ENCODE assay signal across 21 cellular contexts in the genomic region with DNA sequence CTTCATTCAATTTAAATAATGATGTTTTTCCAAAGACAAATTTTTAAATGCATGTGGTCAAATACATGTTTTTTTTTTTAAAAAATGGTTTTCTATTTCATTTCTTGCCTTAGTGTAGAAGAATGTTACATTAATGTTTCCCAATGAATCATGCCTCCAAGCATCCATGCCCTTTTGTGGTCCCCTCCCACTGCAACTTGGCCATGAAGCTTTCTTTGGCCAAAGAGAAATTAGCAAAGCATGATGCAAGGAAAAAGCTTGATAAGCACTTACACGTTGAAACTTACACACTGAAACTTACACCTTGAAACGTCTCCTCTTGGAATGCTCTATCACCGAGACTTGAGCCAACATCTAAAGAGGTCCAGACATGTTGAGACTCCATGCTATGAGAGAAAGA.
DNase-seq lines count a peak whose midpoint lies in the region; FAIRE-seq and TF ChIP-seq lines count a peak whose summit lies in the region.
"Had no signal": no experiment of that assay in that cellular context is flagged by ENCODE, and none has a peak within 500 bp of the region (broad histone marks: within the 10 kb centered on the region; RNA-seq: fewer than 3 reads in every experiment).

No MANE protein-coding gene starts in this region.

- H3K27ac ChIP-seq in small intestine (ENCODE audit: low read depth in 1 of 2, low read length in 1 of 2) = no peak overlapping the region
- H3K27ac ChIP-seq: esophagus muscularis mucosa had no signal

- in situ Hi-C loops in astrocyte of the spinal cord (cut with HindIII; ENCODE audit: low sequenced_read_pairs) = no loop called here

- no peak for TF ChIP-seq CTCF in astrocyte of the spinal cord (IDR thresholded peaks at IDR 0.05; ENCODE audit: low read depth, low read length)
- no peak for TF ChIP-seq CTCF in fibroblast of the aortic adventitia (IDR thresholded peaks at IDR 0.05; ENCODE audit: insufficient read depth, low read length)

- H3K4me3 ChIP-seq in astrocyte of the spinal cord (ENCODE audit: low read depth, low read length) (no peak overlapping the region), fibroblast of the aortic adventitia (ENCODE audit: low read depth, low read length) (no peak overlapping the region), small intestine (ENCODE audit: low read depth in 1 of 2, low read length in 2 of 2) (no peak overlapping the region)
- H3K4me3 ChIP-seq: esophagus muscularis mucosa had no signal

- DNase-seq in HCEC 1CT = peak; percentile 45
- peak; percentile 41 for DNase-seq in astrocyte of the spinal cord (ENCODE audit: low read depth, low spot score)
- peak; percentile 76 for DNase-seq in fibroblast of the aortic adventitia (ENCODE audit: low read depth)
- DNase-seq in urothelium cell line (ENCODE audit: low spot score) = no peak
- no peak for DNase-seq in small intestine
- no peak for DNase-seq in NCI-H2107 treated with DMSO at 0.1 percent for 48 hours (lab: John Stamatoyannopoulos, UW; ENCODE audit: unreplicated experiment)
- DNase-seq in NCI-H2196 treated with DMSO at 0.1 percent for 48 hours (lab: John Stamatoyannopoulos, UW; ENCODE audit: unreplicated experiment) = no peak
- DNase-seq: activated T-cell treated with anti-CD3 and anti-CD28 coated beads, Interleukin-2, amount 50 U/mL, for 1 hour; AML-193; anterior cingulate cortex; cerebellar nuclear complex; DMS79 treated with DMSO at 0.1 percent for 48 hours; effector memory CD8-positive, alpha-beta T cell; Kasumi-1; natural killer cell; NCI-H1092; NCI-H187 treated with DMSO at 0.1 percent for 48 hours; NCI-H748 treated with DMSO at 0.1 percent for 48 hours; stimulated activated CD4-positive, alpha-beta T cell treated with anti-CD3 and anti-CD28 coated beads, Interleukin-2, amount 100 ng/mL, for 24 hours; SW 1271 had no signal

- H3K9me3 ChIP-seq in small intestine (ENCODE audit: control insufficient read depth, low read depth) = no peaks in the 10 kb centered on the region
- H3K9me3 ChIP-seq: esophagus muscularis mucosa had no signal

- 60 to 75% (median 63%) methylated on average over 3 of the region's 3 CpGs for WGBS in small intestine, 3 donors

- no peaks in the 10 kb centered on the region for H3K4me1 ChIP-seq in small intestine (ENCODE audit: control insufficient read depth in 2 of 2, insufficient read depth in 1 of 2, low read depth in 1 of 2, low read length in 1 of 2)

- no peaks in the 10 kb centered on the region for H3K36me3 ChIP-seq in small intestine (ENCODE audit: control insufficient read depth in 2 of 2, insufficient read depth in 2 of 2, low read length in 2 of 2)
- H3K36me3 ChIP-seq: esophagus muscularis mucosa had no signal

- FAIRE-seq in urothelium cell line (lab: Jason Lieb, UNC) (peak; percentile 75), small intestine (lab: Jason Lieb, UNC) (no peak)

- H3K27me3 ChIP-seq in small intestine (ENCODE audit: control insufficient read depth in 2 of 2, insufficient read depth in 2 of 2, low read length in 2 of 2) = no peaks in the 10 kb centered on the region
- H3K27me3 ChIP-seq: esophagus muscularis mucosa had no signal

Comparison
In these comparisons a context has a peak if more than half of its experiments do, and no peak if none do; other contexts are left out.
1. DNase-seq: peak in HCEC 1CT (single experiment), astrocyte of the spinal cord (single experiment) and fibroblast of the aortic adventitia (single experiment); none in urothelium cell line (single experiment), small intestine (single experiment), NCI-H2107 treated with DMSO at 0.1 percent for 48 hours (single experiment) and NCI-H2196 treated with DMSO at 0.1 percent for 48 hours (single experiment).